ENCODE assay signal across 17 cellular contexts in genomic region chr4:149292422-149293055, GRCh38.
DNase-seq lines count a peak whose midpoint lies in the region; ATAC-seq, FAIRE-seq and TF ChIP-seq lines count a peak whose summit lies in the region.
"Had no signal": no experiment of that assay in that cellular context is flagged by ENCODE, and none has a peak within 500 bp of the region (broad histone marks: within the 10 kb centered on the region; RNA-seq: fewer than 3 reads in every experiment).

No MANE protein-coding gene starts in this region.

- POLR2A ChIA-PET in HEK293T (lab: Yijun Ruan, JAX): no interaction called here

- ATAC-seq in Right ventricle myocardium inferior (peak; percentile 57), HG03354 (IDR thresholded peaks at IDR 0.05; ENCODE audit: poor library complexity, severe bottlenecking, unreplicated experiment) (no peak), HG02571 (IDR thresholded peaks at IDR 0.05; ENCODE audit: unreplicated experiment) (no peak)
- ATAC-seq: Panc1 had no signal

- CTCF ChIA-PET in HEK293T (lab: Yijun Ruan, JAX): no interaction called here

- H3K9ac ChIP-seq in kidney (ENCODE audit: low read length in 2 of 2): no peak overlapping the region

- H3K27ac ChIP-seq in right atrium auricular region (no peak overlapping the region), kidney (ENCODE audit: low read depth in 2 of 2, low read length in 2 of 2) (no peak overlapping the region)

- no peak for TF ChIP-seq CTCF in right atrium auricular region (IDR thresholded peaks at IDR 0.05)
- no peak for TF ChIP-seq CTCF in kidney (IDR thresholded peaks at IDR 0.05; ENCODE audit: borderline replicate concordance, extremely low read depth, insufficient read depth)

- peak; percentile 70 for FAIRE-seq in endometrium (lab: Jason Lieb, UNC)
- FAIRE-seq in kidney (lab: Jason Lieb, UNC): peak; percentile 32

- intact Hi-C loops in Right ventricle myocardium inferior (cut with DNase I) (no loop called here), kidney (cut with DNase I) (no loop called here)

- no peak overlapping the region for H3K4me3 ChIP-seq in right atrium auricular region
- no peak overlapping the region for H3K4me3 ChIP-seq in kidney (ENCODE audit: low read length in 2 of 2)

- no peaks in the 10 kb centered on the region for H3K36me3 ChIP-seq in right atrium auricular region
- H3K36me3 ChIP-seq in kidney (ENCODE audit: control insufficient read depth in 1 of 2, insufficient read depth in 2 of 2, low read length in 2 of 2): no peaks in the 10 kb centered on the region

- DNase-seq in Right ventricle myocardium inferior (ENCODE audit: missing footprints): no peak
- no peak for DNase-seq in right atrium auricular region (ENCODE audit: low spot score)
- DNase-seq in kidney: no peak
- DNase-seq in NAMALWA (ENCODE audit: low spot score): no peak
- no peak for DNase-seq in HEK293T (ENCODE audit: extremely low spot score)
- DNase-seq: 8988T, DMS153, H7, IMR-90, NCI-H146, NCI-H510A, NCI-H82, SHP77 had no signal

- no peaks in the 10 kb centered on the region for H3K27me3 ChIP-seq in right atrium auricular region

- H3K4me1 ChIP-seq in right atrium auricular region (no peaks in the 10 kb centered on the region), kidney (ENCODE audit: control insufficient read depth in 1 of 2, insufficient read depth in 1 of 2, low read depth in 1 of 2, low read length in 2 of 2) (peaks cover 0 to 9% of the 10 kb centered on the region in 2 donors)

- H3K9me3 ChIP-seq in right atrium auricular region (peaks cover 0 to 19% of the 10 kb centered on the region in 2 donors), kidney (ENCODE audit: control insufficient read depth in 1 of 2, low read length in 2 of 2) (no peaks in the 10 kb centered on the region)

TF ChIP-seq in HEK293T, 16 proteins besides CTCF, POLR2A, EP300 and RAD21:
- TF ChIP-seq LEF1 (IDR thresholded peaks at IDR 0.05; ENCODE audit: borderline replicate concordance) (no peak), FOXK2 (IDR thresholded peaks at IDR 0.05) (no peak), TARDBP (IDR thresholded peaks at IDR 0.05) (no peak)
TF ChIP-seq in HEK293T: peak in this region for 0.
